In genomic region chr10:73867871-73868631, GRCh38 we compare ENCODE assay signal across 1 cellular context.
TF ChIP-seq lines count a peak whose summit lies in the region.

No MANE protein-coding gene starts in this region.

TF ChIP-seq in SK-N-SH, 30 proteins besides CTCF, POLR2A, EP300 and RAD21 (continued from another document):
- TF ChIP-seq REST (IDR thresholded peaks at IDR 0.05; ENCODE audit: low read depth, low read length): no peak
- no peak for TF ChIP-seq NRF1 (IDR thresholded peaks at IDR 0.05; ENCODE audit: low read depth, low read length)
- no peak for TF ChIP-seq GATA2 (CRISPR knock-in tag; IDR thresholded peaks at IDR 0.05)
- no peak for TF ChIP-seq RFX5 (IDR thresholded peaks at IDR 0.05; ENCODE audit: low read length)
- no peak for TF ChIP-seq ELF1 (IDR thresholded peaks at IDR 0.05)
- no peak for TF ChIP-seq SMC3 (IDR thresholded peaks at IDR 0.05; ENCODE audit: low read depth, low read length)
- TF ChIP-seq CHD2 (IDR thresholded peaks at IDR 0.05; ENCODE audit: low read length, partially characterized antibody): no peak
- no peak for TF ChIP-seq FOXM1 (IDR thresholded peaks at IDR 0.05; ENCODE audit: low read depth)
- no peak for TF ChIP-seq TCF12 (IDR thresholded peaks at IDR 0.05)
